Comparison of ENCODE assay signal across 18 cellular contexts in the genomic region with DNA sequence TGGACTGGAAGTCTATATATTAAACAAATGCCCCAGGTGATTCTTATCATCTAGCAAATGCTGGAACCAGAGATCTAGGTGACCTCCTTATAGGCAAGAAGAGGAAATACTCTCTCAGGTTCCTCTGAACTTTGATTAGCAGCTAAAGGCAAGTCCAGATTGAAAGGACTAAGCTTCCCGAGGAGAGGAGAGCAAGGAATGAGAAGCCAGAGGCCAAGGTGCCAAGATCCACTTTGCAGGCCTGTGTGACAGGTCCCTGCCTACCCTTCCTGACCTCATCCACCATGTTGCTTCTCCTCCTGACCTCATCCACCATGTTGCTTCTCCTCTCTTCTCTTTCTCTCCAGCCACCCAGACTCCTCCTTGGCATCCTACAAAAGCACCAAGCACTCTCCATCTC.
DNase-seq lines count a peak whose midpoint lies in the region; ATAC-seq, FAIRE-seq and TF ChIP-seq lines count a peak whose summit lies in the region.
"Had no signal": no experiment of that assay in that cellular context is flagged by ENCODE, and none has a peak within 500 bp of the region (broad histone marks: within the 10 kb centered on the region; RNA-seq: fewer than 3 reads in every experiment).

No MANE protein-coding gene starts in this region.

- no peak overlapping the region for H3K4me3 Mint-ChIP-seq in activated CD8-positive, alpha-beta memory T cell treated with anti-CD3 and anti-CD28 coated beads, Interleukin-2, amount 10 ng/mL, durations not matched to agents 7 days and 5 days
- H3K4me3 Mint-ChIP-seq: CD8-positive, alpha-beta memory T cell; HFFc6 had no signal

- no peaks in the 10 kb centered on the region for H3K36me3 Mint-ChIP-seq in activated CD8-positive, alpha-beta memory T cell treated with anti-CD3 and anti-CD28 coated beads, Interleukin-2, amount 10 ng/mL, durations not matched to agents 7 days and 5 days
- H3K36me3 Mint-ChIP-seq: CD8-positive, alpha-beta memory T cell had no signal

- H3K27me3 ChIP-seq in right atrium auricular region (no peaks in the 10 kb centered on the region), pancreas (no peaks in the 10 kb centered on the region)

- H3K4me3 ChIP-seq in right atrium auricular region = no peak overlapping the region
- H3K4me3 ChIP-seq in pancreas = no peak overlapping the region

- peaks cover 16% of the 10 kb centered on the region for H3K9me3 Mint-ChIP-seq in activated CD8-positive, alpha-beta memory T cell treated with anti-CD3 and anti-CD28 coated beads, Interleukin-2, amount 10 ng/mL, durations not matched to agents 7 days and 5 days (ENCODE audit: low read depth)

- DNase-seq in left ventricle myocardium superior = no peak
- DNase-seq in right atrium auricular region (ENCODE audit: low spot score) = no peak
- no peak for DNase-seq in left lobe of liver (ENCODE audit: low spot score)
- DNase-seq in pancreas = no peak
- DNase-seq in ACHN = no peak
- no peak for DNase-seq in activated CD8-positive, alpha-beta memory T cell treated with anti-CD3 and anti-CD28 coated beads, Interleukin-2, amount 10 ng/mL, durations not matched to agents 7 days and 5 days
- DNase-seq: CD8-positive, alpha-beta memory T cell; HFFc6; IMR-90; NCI-H1930; NCI-H69 had no signal

- in situ Hi-C loops in ACHN (cut with HindIII; ENCODE audit: low pct_ligation_motif_present, low pct_unique_long_range_greater_than_20kb, low sequenced_read_pairs) = no loop called here

- FAIRE-seq in pancreas (lab: Jason Lieb, UNC) = no peak
- FAIRE-seq: H54 had no signal

- H3K4me1 ChIP-seq in right atrium auricular region = no peaks in the 10 kb centered on the region
- H3K4me1 ChIP-seq in pancreas = peaks cover 22 to 26% (median 23%) of the 10 kb centered on the region in 3 donors

- H3K36me3 ChIP-seq in right atrium auricular region (no peaks in the 10 kb centered on the region), pancreas (no peaks in the 10 kb centered on the region)

- WGBS in pancreas, 2 donors = 21 to 31% methylated on average over 1 of the region's 1 CpG

- no peaks in the 10 kb centered on the region for H3K4me1 Mint-ChIP-seq in activated CD8-positive, alpha-beta memory T cell treated with anti-CD3 and anti-CD28 coated beads, Interleukin-2, amount 10 ng/mL, durations not matched to agents 7 days and 5 days
- H3K4me1 Mint-ChIP-seq: CD8-positive, alpha-beta memory T cell had no signal

- TF ChIP-seq CTCF in right atrium auricular region (IDR thresholded peaks at IDR 0.05) (no peak), pancreas (IDR thresholded peaks at IDR 0.05) (no peak)

- H3K27me3 Mint-ChIP-seq in activated CD8-positive, alpha-beta memory T cell treated with anti-CD3 and anti-CD28 coated beads, Interleukin-2, amount 10 ng/mL, durations not matched to agents 7 days and 5 days = no peaks in the 10 kb centered on the region
- H3K27me3 Mint-ChIP-seq: CD8-positive, alpha-beta memory T cell had no signal

- CTCF ChIA-PET in activated CD8-positive, alpha-beta memory T cell treated with anti-CD3 and anti-CD28 coated beads, Interleukin-2, amount 10 ng/mL, durations not matched to agents 7 days and 5 days (lab: Charles Lee) = no interaction called here

- H3K27ac ChIP-seq in right atrium auricular region (no peak overlapping the region), pancreas (peak overlapping the region in 2 of 4 donors; percentile 57 to 74)
- H3K27ac ChIP-seq: C4-2B, HL-60, KMS-11, RWPE1 had no signal

- no peak overlapping the region for H3K27ac Mint-ChIP-seq in activated CD8-positive, alpha-beta memory T cell treated with anti-CD3 and anti-CD28 coated beads, Interleukin-2, amount 10 ng/mL, durations not matched to agents 7 days and 5 days
- H3K27ac Mint-ChIP-seq: CD8-positive, alpha-beta memory T cell; HFFc6 had no signal

- ATAC-seq in left ventricle myocardium superior (peak; percentile 8), left lobe of liver (peak; percentile 36), pancreas (peak in 3 of 4 donors; percentile 20 to 32 (median 27)), HG02938 (IDR thresholded peaks at IDR 0.05; ENCODE audit: unreplicated experiment) (no peak), GM19023 (IDR thresholded peaks at IDR 0.05; ENCODE audit: unreplicated experiment) (no peak)
- ATAC-seq in activated CD8-positive, alpha-beta memory T cell treated with anti-CD3 and anti-CD28 coated beads, Interleukin-2, amount 10 ng/mL, durations not matched to agents 7 days and 5 days = no peak

- intact Hi-C loops in left ventricle myocardium superior (cut with micrococcal nuclease) (no loop called here), pancreas (cut with DNase I) (no loop called here)

- H3K9me3 ChIP-seq in right atrium auricular region = no peaks in the 10 kb centered on the region
- no peaks in the 10 kb centered on the region for H3K9me3 ChIP-seq in pancreas

Comparison
In these comparisons a context has a peak if more than half of its experiments do, and no peak if none do; other contexts are left out.
1. ATAC-seq: peak in left ventricle myocardium superior (single experiment), left lobe of liver (single experiment) and pancreas (3 of 4); none in HG02938 (single experiment), GM19023 (single experiment) and activated CD8-positive, alpha-beta memory T cell treated with anti-CD3 and anti-CD28 coated beads, Interleukin-2, amount 10 ng/mL, durations not matched to agents 7 days and 5 days (single experiment).